22 cellular contexts compared by ENCODE assay signal in genomic region chr9:21128186-21128585, GRCh38. TPM values are rescaled to one million over a fixed set of nuclear protein-coding genes. Genes with fewer than 3 reads are reported as not detected.
"Had no signal": no experiment of that assay in that cellular context is flagged by ENCODE, and none has a peak within 500 bp of the region (broad histone marks: within the 10 kb centered on the region; RNA-seq: fewer than 3 reads in every experiment).

No MANE protein-coding gene starts in this region.

RNA-seq across cellular contexts. Expression of gene IFNW1, which starts 13.4 kb away (rescaled TPM):
- total RNA-seq: activated CD4-positive, alpha-beta memory T cell treated with anti-CD3 and anti-CD28 coated beads, Interleukin-2, amount 10 ng/mL, durations not matched to agents 7 days and 5 days; activated CD4-positive, alpha-beta T cell treated with anti-CD3 and anti-CD28 coated beads, Interleukin-2, amount 10 ng/mL, durations not matched to agents 7 days and 5 days; activated naive CD4-positive, alpha-beta T cell treated with anti-CD3 and anti-CD28 coated beads for 36 hours; activated T-cell treated with anti-CD3 and anti-CD28 coated beads, Interleukin-2, amount 50 U/mL, for 4 hours; activated T-helper 2 cell treated with anti-CD3 and anti-CD28 coated beads, Interferon-gamma antibody, Interleukin-2, Interleukin-4, amounts not matched to agents 10 μg/mL and 5 μg/mL and 100 μg/mL, durations not matched to agents 14 hours and 24 hours and 36 hours; adrenal gland; aorta; body of pancreas; colonic mucosa; dermis microvascular lymphatic vessel endothelial cell; endothelial cell of umbilical vein; esophagus squamous epithelium; fibroblast of lung; fibroblast of villous mesenchyme; gastroesophageal sphincter; glomerular endothelial cell; heart right ventricle; hepatocyte; T-helper 1 cell treated with Interleukin-12 subunit alpha and Interleukin-12 subunit beta and Interleukin-4 antibody, amounts not matched to agents 30 ng/mL and 1 ng/mL, for 36 hours; T-helper 2 cell treated with Interferon-gamma antibody and Interleukin-4, amounts not matched to agents 100 ng/mL and 5 ng/mL, for 36 hours; WTC11 had no signal
- polyA plus RNA-seq: adrenal gland, aorta, endothelial cell of umbilical vein, esophagus, fibroblast of lung, heart right ventricle, hepatocyte had no signal

RNA-seq across cellular contexts. Expression of gene IFNA21, which starts 38.3 kb away (rescaled TPM):
- total RNA-seq: activated CD4-positive, alpha-beta memory T cell treated with anti-CD3 and anti-CD28 coated beads, Interleukin-2, amount 10 ng/mL, durations not matched to agents 7 days and 5 days; activated CD4-positive, alpha-beta T cell treated with anti-CD3 and anti-CD28 coated beads, Interleukin-2, amount 10 ng/mL, durations not matched to agents 7 days and 5 days; activated naive CD4-positive, alpha-beta T cell treated with anti-CD3 and anti-CD28 coated beads for 36 hours; activated T-cell treated with anti-CD3 and anti-CD28 coated beads, Interleukin-2, amount 50 U/mL, for 4 hours; activated T-helper 2 cell treated with anti-CD3 and anti-CD28 coated beads, Interferon-gamma antibody, Interleukin-2, Interleukin-4, amounts not matched to agents 10 μg/mL and 5 μg/mL and 100 μg/mL, durations not matched to agents 14 hours and 24 hours and 36 hours; adrenal gland; aorta; body of pancreas; colonic mucosa; dermis microvascular lymphatic vessel endothelial cell; endothelial cell of umbilical vein; esophagus squamous epithelium; fibroblast of lung; fibroblast of villous mesenchyme; gastroesophageal sphincter; glomerular endothelial cell; heart right ventricle; hepatocyte; T-helper 1 cell treated with Interleukin-12 subunit alpha and Interleukin-12 subunit beta and Interleukin-4 antibody, amounts not matched to agents 30 ng/mL and 1 ng/mL, for 36 hours; T-helper 2 cell treated with Interferon-gamma antibody and Interleukin-4, amounts not matched to agents 100 ng/mL and 5 ng/mL, for 36 hours; WTC11 had no signal
- polyA plus RNA-seq: adrenal gland, aorta, endothelial cell of umbilical vein, esophagus, fibroblast of lung, heart right ventricle, hepatocyte had no signal

RNA-seq across cellular contexts. Expression of gene IFNB1, which starts 50.4 kb away (rescaled TPM):
- total RNA-seq: activated CD4-positive, alpha-beta T cell treated with anti-CD3 and anti-CD28 coated beads, Interleukin-2, amount 10 ng/mL, durations not matched to agents 7 days and 5 days; activated T-cell treated with anti-CD3 and anti-CD28 coated beads, Interleukin-2, amount 50 U/mL, for 4 hours; activated T-helper 2 cell treated with anti-CD3 and anti-CD28 coated beads, Interferon-gamma antibody, Interleukin-2, Interleukin-4, amounts not matched to agents 10 μg/mL and 5 μg/mL and 100 μg/mL, durations not matched to agents 14 hours and 24 hours and 36 hours; adrenal gland; aorta; body of pancreas; colonic mucosa; dermis microvascular lymphatic vessel endothelial cell; endothelial cell of umbilical vein; esophagus squamous epithelium; fibroblast of villous mesenchyme; gastroesophageal sphincter; glomerular endothelial cell; heart right ventricle; hepatocyte; T-helper 1 cell treated with Interleukin-12 subunit alpha and Interleukin-12 subunit beta and Interleukin-4 antibody, amounts not matched to agents 30 ng/mL and 1 ng/mL, for 36 hours; T-helper 2 cell treated with Interferon-gamma antibody and Interleukin-4, amounts not matched to agents 100 ng/mL and 5 ng/mL, for 36 hours; WTC11 had no signal
- polyA plus RNA-seq: adrenal gland, aorta, endothelial cell of umbilical vein, esophagus, fibroblast of lung, heart right ventricle, hepatocyte had no signal

RNA-seq across cellular contexts. Expression of gene IFNA4, which starts 59.2 kb away (rescaled TPM):
- total RNA-seq: activated CD4-positive, alpha-beta memory T cell treated with anti-CD3 and anti-CD28 coated beads, Interleukin-2, amount 10 ng/mL, durations not matched to agents 7 days and 5 days; activated CD4-positive, alpha-beta T cell treated with anti-CD3 and anti-CD28 coated beads, Interleukin-2, amount 10 ng/mL, durations not matched to agents 7 days and 5 days; activated naive CD4-positive, alpha-beta T cell treated with anti-CD3 and anti-CD28 coated beads for 36 hours; activated T-cell treated with anti-CD3 and anti-CD28 coated beads, Interleukin-2, amount 50 U/mL, for 4 hours; activated T-helper 2 cell treated with anti-CD3 and anti-CD28 coated beads, Interferon-gamma antibody, Interleukin-2, Interleukin-4, amounts not matched to agents 10 μg/mL and 5 μg/mL and 100 μg/mL, durations not matched to agents 14 hours and 24 hours and 36 hours; adrenal gland; aorta; body of pancreas; colonic mucosa; dermis microvascular lymphatic vessel endothelial cell; endothelial cell of umbilical vein; esophagus squamous epithelium; fibroblast of lung; fibroblast of villous mesenchyme; gastroesophageal sphincter; glomerular endothelial cell; heart right ventricle; hepatocyte; T-helper 1 cell treated with Interleukin-12 subunit alpha and Interleukin-12 subunit beta and Interleukin-4 antibody, amounts not matched to agents 30 ng/mL and 1 ng/mL, for 36 hours; T-helper 2 cell treated with Interferon-gamma antibody and Interleukin-4, amounts not matched to agents 100 ng/mL and 5 ng/mL, for 36 hours; WTC11 had no signal
- polyA plus RNA-seq: adrenal gland, aorta, endothelial cell of umbilical vein, esophagus, fibroblast of lung, heart right ventricle, hepatocyte had no signal
